Comparison of ENCODE assay signal across 8 cellular contexts in genomic region chr7:131106681-131107342, GRCh38.
DNase-seq lines count a peak whose midpoint lies in the region; ATAC-seq, FAIRE-seq and TF ChIP-seq lines count a peak whose summit lies in the region.

No MANE protein-coding gene starts in this region.

- H3K9me3 ChIP-seq in HCT116 (ENCODE audit: control insufficient read depth in 1 of 2, insufficient read depth in 1 of 2, low read depth in 1 of 2, low read length in 2 of 2) = no peaks in the 10 kb centered on the region
- H3K9me3 ChIP-seq in astrocyte (ENCODE audit: insufficient read depth, low read depth, low read length) = no peaks in the 10 kb centered on the region
- no peaks in the 10 kb centered on the region for H3K9me3 ChIP-seq in iPS-15b (ENCODE audit: control insufficient read depth, insufficient read depth, low read length)
- no peaks in the 10 kb centered on the region for H3K9me3 ChIP-seq in skeletal muscle tissue (ENCODE audit: control insufficient read depth in 3 of 3, low read length in 3 of 3)

- H3K9me2 ChIP-seq in HCT116 (ENCODE audit: insufficient read depth) = no peaks in the 10 kb centered on the region

- FAIRE-seq in astrocyte (lab: Jason Lieb, UNC) = no peak

- H3K27ac ChIP-seq in HCT116 (ENCODE audit: low read depth, low read length) = peak overlapping the region; percentile 87
- peak overlapping the region; percentile 73 for H3K27ac ChIP-seq in astrocyte (ENCODE audit: low read depth, low read length)
- peak overlapping the region; percentile 99 for H3K27ac ChIP-seq in skeletal muscle tissue (ENCODE audit: low read depth, low read length)

- no peaks in the 10 kb centered on the region for H3K27me3 ChIP-seq in HCT116 (ENCODE audit: insufficient read depth, low read length)
- no peaks in the 10 kb centered on the region for H3K27me3 ChIP-seq in astrocyte (ENCODE audit: insufficient read depth, low read length)
- H3K27me3 ChIP-seq in iPS-15b (ENCODE audit: control insufficient read depth, insufficient read depth, low read length) = peaks cover 13% of the 10 kb centered on the region
- no peaks in the 10 kb centered on the region for H3K27me3 ChIP-seq in skeletal muscle tissue (ENCODE audit: control insufficient read depth in 3 of 3, insufficient read depth in 3 of 3, low read length in 3 of 3)

- H3K79me2 ChIP-seq in HCT116 (ENCODE audit: insufficient read depth, low read length) = peaks cover 67% of the 10 kb centered on the region
- peaks cover 5% of the 10 kb centered on the region for H3K79me2 ChIP-seq in astrocyte (ENCODE audit: insufficient read depth, low read length)

- POLR2A ChIA-PET in HCT116 (lab: Charles Lee) = no interaction called here

- H3K4me2 ChIP-seq in HCT116 (ENCODE audit: low read length) (peak overlapping the region; percentile 97), astrocyte (ENCODE audit: low read length) (peak overlapping the region; percentile 93)

- ATAC-seq in HCT116 (peak; percentile 26), GM21515 (IDR thresholded peaks at IDR 0.05; ENCODE audit: unreplicated experiment) (no peak)

- no peak for TF ChIP-seq RAD21 in HCT116 (IDR thresholded peaks at IDR 0.05; ENCODE audit: low read depth)

- H2AFZ ChIP-seq in HCT116 (ENCODE audit: low read depth, low read length, poor library complexity, severe bottlenecking) = no peak overlapping the region
- peak overlapping the region; percentile 85 for H2AFZ ChIP-seq in astrocyte (ENCODE audit: low read depth, low read length)

- TF ChIP-seq CTCF in AG10803 (conservative IDR thresholded peaks at IDR 0.05; ENCODE audit: low read length) (no peak), HCT116 (IDR thresholded peaks at IDR 0.05 in 2 of 3, conservative IDR thresholded peaks at IDR 0.05 in 1 of 3; ENCODE audit: borderline replicate concordance in 1 of 3, insufficient read depth in 1 of 3, low read depth in 2 of 3, low read length in 2 of 3) (no peak), astrocyte (IDR thresholded peaks at IDR 0.05; ENCODE audit: insufficient read depth, low read depth, low read length) (no peak)

- H3K36me3 ChIP-seq in HCT116 (ENCODE audit: control insufficient read depth in 1 of 2, insufficient read depth in 2 of 2, low read length in 2 of 2) (peaks cover 0 to 7% of the 10 kb centered on the region in 2 experiments; a peak in 1 of 4 replicates), astrocyte (ENCODE audit: insufficient read depth, low read length) (no peaks in the 10 kb centered on the region), iPS-15b (ENCODE audit: control insufficient read depth, insufficient read depth, low read length) (no peaks in the 10 kb centered on the region), skeletal muscle tissue (ENCODE audit: control insufficient read depth in 3 of 3, insufficient read depth in 3 of 3, low read length in 3 of 3) (peaks cover 0 to 11% (median 0%) of the 10 kb centered on the region in 3 donors)

- RAD21 ChIA-PET in HCT116 (lab: Charles Lee; ENCODE audit: low non-redundant PET in 1 of 2, low total read pairs in 2 of 2, uncharacterized antibody in 2 of 2, unreplicated experiment in 2 of 2) = interaction anchor here in 1 of 2 experiments (0.7 kb wide), 1 partner anchor 58 kb away, joined by 3 read pairs; no protein-coding TSS in a partner anchor

- DNase-seq in AG10803 (ENCODE audit: low read depth) (no peak), HCT116 (ENCODE audit: low read depth, low spot score) (no peak), astrocyte (ENCODE audit: low read depth) (no peak), middle frontal gyrus (ENCODE audit: extremely low spot score, low spot score) (no peak)

- H3K36me3 Mint-ChIP-seq in T-helper 1 cell treated with Interleukin-12 subunit alpha and Interleukin-12 subunit beta and Interleukin-4 antibody, amounts not matched to agents 30 μg/mL and 1 μg/mL, for 36 hours (ENCODE audit: low read depth) = peaks cover 35% of the 10 kb centered on the region
- H3K36me3 Mint-ChIP-seq in astrocyte (ENCODE audit: low read depth, unreplicated experiment) = peaks cover 8% of the 10 kb centered on the region

- CTCF ChIA-PET in HCT116 (lab: Charles Lee) = interaction anchor here (1.0 kb wide), 1 partner anchor 196 kb away, joined by 5 read pairs; no protein-coding TSS in a partner anchor

- H4K20me1 ChIP-seq in HCT116 (ENCODE audit: insufficient read depth) = no peaks in the 10 kb centered on the region
- peaks cover 32% of the 10 kb centered on the region for H4K20me1 ChIP-seq in astrocyte (ENCODE audit: insufficient read depth, low read length)

- peak overlapping the region; percentile 80 for H3K4me3 ChIP-seq in AG10803 (ENCODE audit: low read length)
- peak overlapping the region; percentile 80 to 88 for H3K4me3 ChIP-seq in HCT116 (replicated peaks in 1 of 2; ENCODE audit: low read depth in 1 of 2, low read length in 2 of 2)
- peak overlapping the region; percentile 69 for H3K4me3 ChIP-seq in astrocyte (ENCODE audit: insufficient read depth, low read depth, low read length)
- peak overlapping the region; percentile 87 for H3K4me3 ChIP-seq in iPS-15b (ENCODE audit: low read depth, low read length)
- H3K4me3 ChIP-seq in skeletal muscle tissue (ENCODE audit: low read length in 3 of 3) = peak overlapping the region; percentile 97 to 99 (median 98)

- no peaks in the 10 kb centered on the region for H3K27me3 Mint-ChIP-seq in T-helper 1 cell treated with Interleukin-12 subunit alpha and Interleukin-12 subunit beta and Interleukin-4 antibody, amounts not matched to agents 30 μg/mL and 1 μg/mL, for 36 hours (ENCODE audit: low read depth)
- H3K27me3 Mint-ChIP-seq in astrocyte (ENCODE audit: low read depth, unreplicated experiment) = no peaks in the 10 kb centered on the region

- no peaks in the 10 kb centered on the region for H3K9me3 Mint-ChIP-seq in T-helper 1 cell treated with Interleukin-12 subunit alpha and Interleukin-12 subunit beta and Interleukin-4 antibody, amounts not matched to agents 30 μg/mL and 1 μg/mL, for 36 hours
- no peaks in the 10 kb centered on the region for H3K9me3 Mint-ChIP-seq in astrocyte (ENCODE audit: unreplicated experiment)

- no TSS peak for BruUV-seq in HCT116 (replicated peaks; lab: Mats Ljungman, UMichigan)

- peak overlapping the region; percentile 93 for H3K9ac ChIP-seq in HCT116 (ENCODE audit: low read length)
- peak overlapping the region; percentile 88 for H3K9ac ChIP-seq in astrocyte (ENCODE audit: low read length)
- peak overlapping the region; percentile 68 for H3K9ac ChIP-seq in iPS-15b (ENCODE audit: low read depth, low read length)
- H3K9ac ChIP-seq in skeletal muscle tissue (ENCODE audit: low read depth in 1 of 3, low read length in 3 of 3) = peak overlapping the region; percentile 99

- H3K4me1 Mint-ChIP-seq in T-helper 1 cell treated with Interleukin-12 subunit alpha and Interleukin-12 subunit beta and Interleukin-4 antibody, amounts not matched to agents 30 μg/mL and 1 μg/mL, for 36 hours (ENCODE audit: low read depth) = peaks cover 58% of the 10 kb centered on the region
- peaks cover 45% of the 10 kb centered on the region for H3K4me1 Mint-ChIP-seq in astrocyte (ENCODE audit: low read depth, unreplicated experiment)

- peaks cover 26 to 43% of the 10 kb centered on the region in 2 experiments for H3K4me1 ChIP-seq in HCT116 (ENCODE audit: control insufficient read depth in 1 of 2, insufficient read depth in 2 of 2, low read length in 2 of 2)
- peaks cover 40% of the 10 kb centered on the region for H3K4me1 ChIP-seq in astrocyte (ENCODE audit: insufficient read depth, low read length)
- H3K4me1 ChIP-seq in iPS-15b (ENCODE audit: control insufficient read depth, insufficient read depth, low read length) = peaks cover 17% of the 10 kb centered on the region
- H3K4me1 ChIP-seq in skeletal muscle tissue (ENCODE audit: control insufficient read depth in 3 of 3, insufficient read depth in 3 of 3, low read length in 3 of 3) = peaks cover 46 to 68% (median 48%) of the 10 kb centered on the region in 3 donors

- TF ChIP-seq POLR2A in HCT116 (IDR thresholded peaks at IDR 0.05; ENCODE audit: borderline replicate concordance, extremely low read depth, insufficient read depth, insufficient read length) = no peak

- intact Hi-C loops in HCT116 (cut with micrococcal nuclease) = loop anchor here (2.0 to 5.0 kb wide), 2 partner anchors 196 to 210 kb away; no protein-coding TSS in a partner anchor

- H3K4me3 Mint-ChIP-seq in T-helper 1 cell treated with Interleukin-12 subunit alpha and Interleukin-12 subunit beta and Interleukin-4 antibody, amounts not matched to agents 30 μg/mL and 1 μg/mL, for 36 hours = peak overlapping the region; percentile 99
- H3K4me3 Mint-ChIP-seq in astrocyte (ENCODE audit: unreplicated experiment) = peak overlapping the region; percentile 97

- peak overlapping the region; percentile 99 for H3K27ac Mint-ChIP-seq in T-helper 1 cell treated with Interleukin-12 subunit alpha and Interleukin-12 subunit beta and Interleukin-4 antibody, amounts not matched to agents 30 μg/mL and 1 μg/mL, for 36 hours
- H3K27ac Mint-ChIP-seq in astrocyte (ENCODE audit: unreplicated experiment) = peak overlapping the region; percentile 91

TF ChIP-seq in HCT116, 20 proteins besides CTCF, POLR2A, EP300 and RAD21:
- TF ChIP-seq ATF3 (IDR thresholded peaks at IDR 0.05) (no peak), YY1 (IDR thresholded peaks at IDR 0.05; ENCODE audit: extremely low read depth, insufficient replicate concordance, low read depth, low read length) (no peak), EZH2 (IDR thresholded peaks at IDR 0.05) (no peak)
